ENCODE assay signal across 29 cellular contexts in genomic region chrX:45784590-45784989, GRCh38.
DNase-seq lines count a peak whose midpoint lies in the region; ATAC-seq and TF ChIP-seq lines count a peak whose summit lies in the region.
"Had no signal": no experiment of that assay in that cellular context is flagged by ENCODE, and none has a peak within 500 bp of the region (broad histone marks: within the 10 kb centered on the region; RNA-seq: fewer than 3 reads in every experiment).

No MANE protein-coding gene starts in this region.

- H3K79me2 ChIP-seq in hepatocyte = peaks cover 24% of the 10 kb centered on the region

- 90% methylated on average over 3 of the region's 3 CpGs for WGBS in hepatocyte (ENCODE audit: low lambda C conversion rate, missing lambda C conversion rate)

- H2AFZ ChIP-seq in hepatocyte = no peak overlapping the region
- H2AFZ ChIP-seq: GM23338 had no signal

- peaks cover 64% of the 10 kb centered on the region for H3K36me3 Mint-ChIP-seq in stimulated activated naive CD8-positive, alpha-beta T cell treated with anti-CD3 and anti-CD28 coated beads, Interleukin-15, Interleukin-2, amounts not matched to agents 100 ng/mL and 50 ng/mL, for 24 hours (ENCODE audit: low read depth)
- H3K36me3 Mint-ChIP-seq: CD8-positive, alpha-beta T cell; IgD-negative memory B cell had no signal

- H3K4me2 ChIP-seq in hepatocyte = no peak overlapping the region
- H3K4me2 ChIP-seq: GM23338, KMS-11 had no signal

- H3K9me3 ChIP-seq in hepatocyte (ENCODE audit: low read depth) = no peaks in the 10 kb centered on the region
- H3K9me3 ChIP-seq: Caco-2 had no signal

- H3K9me3 Mint-ChIP-seq in stimulated activated naive CD8-positive, alpha-beta T cell treated with anti-CD3 and anti-CD28 coated beads, Interleukin-15, Interleukin-2, amounts not matched to agents 100 ng/mL and 50 ng/mL, for 24 hours = no peaks in the 10 kb centered on the region
- H3K9me3 Mint-ChIP-seq in stimulated activated naive CD8-positive, alpha-beta T cell treated with anti-CD3 and anti-CD28 coated beads, Interleukin-15, amount 100 ng/mL, for 72 hours = peaks cover 0 to 6% of the 10 kb centered on the region in 2 donors
- H3K9me3 Mint-ChIP-seq: CD8-positive, alpha-beta T cell; GM23338 had no signal

- no peaks in the 10 kb centered on the region for H3K4me1 ChIP-seq in hepatocyte (ENCODE audit: insufficient read depth)
- H3K4me1 ChIP-seq: Caco-2 had no signal

- no peaks in the 10 kb centered on the region for H3K27me3 Mint-ChIP-seq in stimulated activated naive CD8-positive, alpha-beta T cell treated with anti-CD3 and anti-CD28 coated beads, Interleukin-15, Interleukin-2, amounts not matched to agents 100 ng/mL and 50 ng/mL, for 24 hours
- H3K27me3 Mint-ChIP-seq in stimulated activated naive CD8-positive, alpha-beta T cell treated with anti-CD3 and anti-CD28 coated beads, Interleukin-15, amount 100 ng/mL, for 72 hours = no peaks in the 10 kb centered on the region
- H3K27me3 Mint-ChIP-seq: B cell had no signal

- H3K27ac Mint-ChIP-seq in stimulated activated naive CD8-positive, alpha-beta T cell treated with anti-CD3 and anti-CD28 coated beads, Interleukin-15, Interleukin-2, amounts not matched to agents 100 ng/mL and 50 ng/mL, for 24 hours = peak overlapping the region; percentile 14
- H3K27ac Mint-ChIP-seq in stimulated activated naive CD8-positive, alpha-beta T cell treated with anti-CD3 and anti-CD28 coated beads, Interleukin-15, amount 100 ng/mL, for 72 hours = peak overlapping the region in 1 of 2 donors; percentile 5
- H3K27ac Mint-ChIP-seq: B cell; CD8-positive, alpha-beta T cell; GM23338; IgD-negative memory B cell had no signal

- H3K4me1 Mint-ChIP-seq in stimulated activated naive CD8-positive, alpha-beta T cell treated with anti-CD3 and anti-CD28 coated beads, Interleukin-15, Interleukin-2, amounts not matched to agents 100 ng/mL and 50 ng/mL, for 24 hours (ENCODE audit: low read depth) = peaks cover 79% of the 10 kb centered on the region
- H3K4me1 Mint-ChIP-seq in stimulated activated naive CD8-positive, alpha-beta T cell treated with anti-CD3 and anti-CD28 coated beads, Interleukin-15, amount 100 ng/mL, for 72 hours = peaks cover 40% of the 10 kb centered on the region
- H3K4me1 Mint-ChIP-seq: IgD-negative memory B cell had no signal

- DNase-seq in DMS53 (lab: John Stamatoyannopoulos, UW) (peak; percentile 5), DMS53 treated with DMSO at 0.1 percent for 48 hours (lab: John Stamatoyannopoulos, UW; ENCODE audit: unreplicated experiment) (no peak), dermis blood vessel endothelial cell (peak; percentile 55), hepatocyte (ENCODE audit: low spot score) (no peak)
- DNase-seq in stimulated activated naive CD8-positive, alpha-beta T cell treated with anti-CD3 and anti-CD28 coated beads, Interleukin-15, amount 100 ng/mL, for 72 hours = no peak
- DNase-seq: Caco-2; CD8-positive, alpha-beta T cell; DMS 273 treated with DMSO at 0.1 percent for 48 hours; DND-41; H9; MM.1S; NCI-H1092; NCI-H1417 treated with DMSO at 0.1 percent for 48 hours; NCI-H1694 treated with DMSO at 0.1 percent for 48 hours; NCI-H2081; NCI-H2227 treated with DMSO at 0.1 percent for 48 hours; NCI-H526 treated with DMSO at 0.1 percent for 48 hours; SHP77 treated with DMSO at 0.1 percent for 48 hours had no signal

- no peak overlapping the region for H3K4me3 ChIP-seq in hepatocyte
- H3K4me3 ChIP-seq: GM23338 had no signal

- TF ChIP-seq CTCF in hepatocyte (IDR thresholded peaks at IDR 0.05; ENCODE audit: poor library complexity) = no peak

- no peak overlapping the region for H3K27ac ChIP-seq in hepatocyte
- H3K27ac ChIP-seq: 22Rv1, C4-2B, KMS-11, RWPE1 had no signal

- H4K20me1 ChIP-seq in hepatocyte (ENCODE audit: insufficient read depth, poor library complexity, severe bottlenecking) = no peaks in the 10 kb centered on the region

- H3K27me3 ChIP-seq in hepatocyte = no peaks in the 10 kb centered on the region

- no peak overlapping the region for H3K4me3 Mint-ChIP-seq in stimulated activated naive CD8-positive, alpha-beta T cell treated with anti-CD3 and anti-CD28 coated beads, Interleukin-15, Interleukin-2, amounts not matched to agents 100 ng/mL and 50 ng/mL, for 24 hours
- no peak overlapping the region for H3K4me3 Mint-ChIP-seq in stimulated activated naive CD8-positive, alpha-beta T cell treated with anti-CD3 and anti-CD28 coated beads, Interleukin-15, amount 100 ng/mL, for 72 hours
- H3K4me3 Mint-ChIP-seq: B cell; CD8-positive, alpha-beta T cell; GM23338; H9; IgD-negative memory B cell had no signal

- H3K36me3 ChIP-seq in hepatocyte (replicated peaks; ENCODE audit: insufficient read depth, low read depth) = no peaks in the 10 kb centered on the region

- ATAC-seq in stimulated activated naive CD8-positive, alpha-beta T cell treated with anti-CD3 and anti-CD28 coated beads, Interleukin-15, amount 100 ng/mL, for 72 hours = no peak
- ATAC-seq in HG02885 (IDR thresholded peaks at IDR 0.05; ENCODE audit: poor library complexity, unreplicated experiment) (no peak), GM18511 (IDR thresholded peaks at IDR 0.05; ENCODE audit: unreplicated experiment) (no peak)
- ATAC-seq: CD8-positive, alpha-beta T cell; GM23338; Panc1 had no signal

- no peaks in the 10 kb centered on the region for H3K9me2 ChIP-seq in hepatocyte (replicated peaks; ENCODE audit: insufficient read depth)

Comparison
In these comparisons a context has a peak if more than half of its experiments do, and no peak if none do; other contexts are left out.
1. DNase-seq: peak in DMS53 (single experiment) and dermis blood vessel endothelial cell (single experiment); none in DMS53 treated with DMSO at 0.1 percent for 48 hours (single experiment), stimulated activated naive CD8-positive, alpha-beta T cell treated with anti-CD3 and anti-CD28 coated beads, Interleukin-15, amount 100 ng/mL, for 72 hours (0 of 2) and hepatocyte (single experiment).